27 cellular contexts compared by ENCODE assay signal in the genomic region with DNA sequence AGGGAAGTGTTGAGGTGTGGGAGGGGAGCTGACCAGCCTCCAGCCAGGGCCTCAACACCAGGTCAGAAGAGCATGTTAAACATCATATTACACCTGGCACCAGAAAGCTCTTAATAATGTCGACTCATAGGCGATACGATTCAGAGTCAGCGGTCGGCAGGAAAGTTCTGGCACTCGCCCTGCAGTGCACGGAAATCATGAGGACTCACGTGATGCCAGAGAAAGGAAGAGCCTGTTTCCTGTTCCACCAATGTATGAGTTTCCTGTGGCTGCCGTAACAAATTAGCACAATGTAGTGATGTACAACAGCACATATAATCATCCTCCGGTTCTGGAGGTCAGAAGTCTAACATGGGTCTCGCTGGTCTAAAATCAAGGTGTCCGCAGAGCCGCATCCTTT.
"Had no signal": no experiment of that assay in that cellular context is flagged by ENCODE, and none has a peak within 500 bp of the region (broad histone marks: within the 10 kb centered on the region; RNA-seq: fewer than 3 reads in every experiment).

No MANE protein-coding gene starts in this region.

- ATAC-seq: left colon; left lung; mucosa of descending colon; naive thymus-derived CD4-positive, alpha-beta T cell; natural killer cell treated with Interleukin-12 subunit alpha and Interleukin-12 subunit beta and Interleukin-15 and Interleukin-18, amount 100 ng/mL, for 72 hours; right cardiac atrium; sciatic nerve; stimulated activated effector memory CD8-positive, alpha-beta T cell treated with anti-CD3 and anti-CD28 coated beads, Interleukin-12 subunit alpha, Interleukin-12 subunit beta, amount 100 ng/mL, for 72 hours; upper lobe of right lung had no signal

- H3K9me3 ChIP-seq: ovary, thoracic aorta, tibial artery, upper lobe of right lung had no signal

- H3K4me1 Mint-ChIP-seq: memory B cell; naive thymus-derived CD4-positive, alpha-beta T cell; stimulated activated effector memory CD8-positive, alpha-beta T cell treated with anti-CD3 and anti-CD28 coated beads, Interleukin-12 subunit alpha, Interleukin-12 subunit beta, amount 100 ng/mL, for 72 hours had no signal

- H3K36me3 ChIP-seq: left lung, ovary, suprapubic skin, thoracic aorta, tibial artery, upper lobe of right lung had no signal

- H3K27me3 Mint-ChIP-seq: progenitor cell of endocrine pancreas; stimulated activated naive CD8-positive, alpha-beta T cell treated with anti-CD3 and anti-CD28 coated beads, Interleukin-15, Interleukin-2, amounts not matched to agents 100 ng/mL and 50 ng/mL, for 24 hours had no signal

- FAIRE-seq: kidney, urothelium cell line had no signal

- H3K36me3 Mint-ChIP-seq: memory B cell; natural killer cell treated with Interleukin-12 subunit alpha and Interleukin-12 subunit beta and Interleukin-15 and Interleukin-18, amount 100 ng/mL, for 72 hours; stimulated activated effector memory CD8-positive, alpha-beta T cell treated with anti-CD3 and anti-CD28 coated beads, Interleukin-12 subunit alpha, Interleukin-12 subunit beta, amount 100 ng/mL, for 72 hours had no signal

- H3K27me3 ChIP-seq: left lung, ovary, suprapubic skin, tibial artery, upper lobe of right lung had no signal

- H3K4me3 ChIP-seq: left lung, lung, mucosa of descending colon, ovary, skin epidermis, suprapubic skin, thoracic aorta, tibial artery, upper lobe of right lung had no signal

- H3K27ac Mint-ChIP-seq: memory B cell; natural killer cell treated with Interleukin-12 subunit alpha and Interleukin-12 subunit beta and Interleukin-15 and Interleukin-18, amount 100 ng/mL, for 72 hours; progenitor cell of endocrine pancreas; stimulated activated effector memory CD8-positive, alpha-beta T cell treated with anti-CD3 and anti-CD28 coated beads, Interleukin-12 subunit alpha, Interleukin-12 subunit beta, amount 100 ng/mL, for 72 hours; stimulated activated naive CD8-positive, alpha-beta T cell treated with anti-CD3 and anti-CD28 coated beads, Interleukin-15, Interleukin-2, amounts not matched to agents 100 ng/mL and 50 ng/mL, for 24 hours had no signal

- H3K4me3 Mint-ChIP-seq: memory B cell; naive thymus-derived CD4-positive, alpha-beta T cell; natural killer cell treated with Interleukin-12 subunit alpha and Interleukin-12 subunit beta and Interleukin-15 and Interleukin-18, amount 100 ng/mL, for 72 hours; stimulated activated effector memory CD8-positive, alpha-beta T cell treated with anti-CD3 and anti-CD28 coated beads, Interleukin-12 subunit alpha, Interleukin-12 subunit beta, amount 100 ng/mL, for 72 hours; stimulated activated naive CD8-positive, alpha-beta T cell treated with anti-CD3 and anti-CD28 coated beads, Interleukin-15, Interleukin-2, amounts not matched to agents 100 ng/mL and 50 ng/mL, for 24 hours had no signal

- H3K4me1 ChIP-seq: left lung, suprapubic skin, tibial artery, upper lobe of right lung had no signal

- DNase-seq: hippocampal formation; kidney; left colon; left lung; midbrain; mucosa of descending colon; naive thymus-derived CD4-positive, alpha-beta T cell; ovary; retina; right cardiac atrium; stimulated activated CD4-positive, alpha-beta T cell treated with anti-CD3 and anti-CD28 coated beads, Interleukin-12 subunit alpha, Interleukin-12 subunit beta, amount 100 ng/mL, for 4 hours; stimulated activated CD4-positive, alpha-beta T cell treated with anti-CD3 and anti-CD28 coated beads, Interleukin-4, amount 100 ng/mL, for 24 hours; stimulated activated naive CD4-positive, alpha-beta T cell; tibial artery; trophoblast cell; upper lobe of right lung had no signal

- H3K27ac ChIP-seq: left lung, ovary, skin epidermis, suprapubic skin, thoracic aorta, tibial artery, upper lobe of right lung had no signal
